In the genomic region with DNA sequence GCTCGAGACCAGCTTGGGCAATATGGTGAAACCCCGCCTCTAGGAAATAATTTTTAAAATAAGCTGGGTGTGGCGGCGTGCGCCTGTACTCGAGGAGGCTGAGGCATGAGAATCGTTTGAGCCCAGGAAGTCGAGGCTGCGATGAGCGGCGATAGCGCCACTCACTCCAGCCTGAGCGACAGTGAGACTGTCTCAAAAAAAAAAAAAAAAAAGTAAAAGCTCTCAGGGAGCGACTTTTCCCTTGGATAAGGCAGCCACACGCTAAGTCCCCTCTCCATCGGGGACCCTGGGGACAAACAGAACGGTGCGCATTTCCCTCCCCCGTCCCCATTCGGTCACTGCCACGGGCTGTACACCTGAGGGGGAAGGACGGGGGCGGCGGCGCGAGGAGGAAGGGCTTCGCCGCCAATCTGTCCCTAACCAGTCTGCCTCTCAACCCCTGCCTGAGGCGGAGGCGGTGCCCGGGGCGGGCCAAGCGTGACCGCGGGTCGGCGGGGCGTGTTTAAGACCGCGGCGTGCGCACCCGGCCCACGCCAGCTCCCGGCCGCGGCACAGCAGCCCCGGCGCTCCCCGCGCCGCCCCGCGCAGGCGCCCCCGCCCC, we compare ENCODE assay signal across 1 cellular context.
TF ChIP-seq lines count a peak whose summit lies in the region.

A gene (plus strand): TSS at position 531 of the 601 bp plus-strand sequence. CDS start 107 bp downstream, outside the sequence.

TF ChIP-seq in HEK293, 187 proteins besides CTCF, POLR2A, EP300 and RAD21 (continued from another document):
- TF ChIP-seq ZSCAN30 (tag by site-specific recombination; IDR thresholded peaks at IDR 0.05) (no peak), ZNF626 (tag by site-specific recombination; IDR thresholded peaks at IDR 0.05) (no peak), ZNF416 (tag by site-specific recombination; IDR thresholded peaks at IDR 0.05) (no peak), ZNF391 (tag by site-specific recombination; IDR thresholded peaks at IDR 0.05; ENCODE audit: borderline replicate concordance, low read depth) (no peak), GLIS1 (tag by site-specific recombination; IDR thresholded peaks at IDR 0.05) (no peak), ZNF366 (tag by site-specific recombination; conservative IDR thresholded peaks at IDR 0.05) (no peak), ZNF248 (tag by site-specific recombination; IDR thresholded peaks at IDR 0.05) (no peak), ZBTB17 (tag by site-specific recombination; IDR thresholded peaks at IDR 0.05) (no peak), ZNF544 (tag by site-specific recombination; IDR thresholded peaks at IDR 0.05) (no peak), ZSCAN16 (tag by site-specific recombination; IDR thresholded peaks at IDR 0.05) (no peak), KLF1 (tag by site-specific recombination; IDR thresholded peaks at IDR 0.05) (peak; percentile 94), HOXD13 (CRISPR knock-in tag; IDR thresholded peaks at IDR 0.05; ENCODE audit: borderline replicate concordance) (no peak), ZNF24 (tag by site-specific recombination; IDR thresholded peaks at IDR 0.05) (no peak), ZFP41 (tag by site-specific recombination; IDR thresholded peaks at IDR 0.05; ENCODE audit: borderline replicate concordance) (no peak), ZNF394 (tag by site-specific recombination; IDR thresholded peaks at IDR 0.05; ENCODE audit: borderline replicate concordance) (no peak), ZIC2 (tag by site-specific recombination; IDR thresholded peaks at IDR 0.05) (no peak), KLF10 (tag by site-specific recombination; IDR thresholded peaks at IDR 0.05) (peak; percentile 32; the same call in 1 of the 2 replicates), BCL11A (tag by site-specific recombination; IDR thresholded peaks at IDR 0.05; ENCODE audit: low read depth) (no peak), KLF7 (tag by site-specific recombination; IDR thresholded peaks at IDR 0.05; ENCODE audit: borderline replicate concordance) (peak; percentile 93; the same call in 1 of the 2 replicates), ZNF837 (tag by site-specific recombination; IDR thresholded peaks at IDR 0.05) (no peak), ZNF707 (tag by site-specific recombination; IDR thresholded peaks at IDR 0.05) (no peak), ZNF426 (tag by site-specific recombination; IDR thresholded peaks at IDR 0.05) (no peak), SETDB1 (IDR thresholded peaks at IDR 0.05; ENCODE audit: insufficient read length, low read length) (no peak), PRDM1 (tag by site-specific recombination; IDR thresholded peaks at IDR 0.05) (peak; percentile 70), HOXC10 (CRISPR knock-in tag; IDR thresholded peaks at IDR 0.05) (no peak), GLI4 (tag by site-specific recombination; IDR thresholded peaks at IDR 0.05) (no peak), ZNF112 (tag by site-specific recombination; IDR thresholded peaks at IDR 0.05) (no peak), ZNF571 (tag by site-specific recombination; IDR thresholded peaks at IDR 0.05) (no peak), ZNF341 (tag by site-specific recombination; IDR thresholded peaks at IDR 0.05; ENCODE audit: low read depth) (peak; percentile 61), ZNF121 (tag by site-specific recombination; IDR thresholded peaks at IDR 0.05) (no peak), ZBTB21 (tag by site-specific recombination; IDR thresholded peaks at IDR 0.05) (no peak), ZSCAN23 (tag by site-specific recombination; IDR thresholded peaks at IDR 0.05) (no peak)
- TF ChIP-seq, protein P1, sequence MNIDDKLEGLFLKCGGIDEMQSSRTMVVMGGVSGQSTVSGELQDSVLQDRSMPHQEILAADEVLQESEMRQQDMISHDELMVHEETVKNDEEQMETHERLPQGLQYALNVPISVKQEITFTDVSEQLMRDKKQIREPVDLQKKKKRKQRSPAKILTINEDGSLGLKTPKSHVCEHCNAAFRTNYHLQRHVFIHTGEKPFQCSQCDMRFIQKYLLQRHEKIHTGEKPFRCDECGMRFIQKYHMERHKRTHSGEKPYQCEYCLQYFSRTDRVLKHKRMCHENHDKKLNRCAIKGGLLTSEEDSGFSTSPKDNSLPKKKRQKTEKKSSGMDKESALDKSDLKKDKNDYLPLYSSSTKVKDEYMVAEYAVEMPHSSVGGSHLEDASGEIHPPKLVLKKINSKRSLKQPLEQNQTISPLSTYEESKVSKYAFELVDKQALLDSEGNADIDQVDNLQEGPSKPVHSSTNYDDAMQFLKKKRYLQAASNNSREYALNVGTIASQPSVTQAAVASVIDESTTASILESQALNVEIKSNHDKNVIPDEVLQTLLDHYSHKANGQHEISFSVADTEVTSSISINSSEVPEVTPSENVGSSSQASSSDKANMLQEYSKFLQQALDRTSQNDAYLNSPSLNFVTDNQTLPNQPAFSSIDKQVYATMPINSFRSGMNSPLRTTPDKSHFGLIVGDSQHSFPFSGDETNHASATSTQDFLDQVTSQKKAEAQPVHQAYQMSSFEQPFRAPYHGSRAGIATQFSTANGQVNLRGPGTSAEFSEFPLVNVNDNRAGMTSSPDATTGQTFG (tag by site-specific recombination; IDR thresholded peaks at IDR 0.05; ENCODE audit: borderline replicate concordance) = no peak
- TF ChIP-seq, protein P2, sequence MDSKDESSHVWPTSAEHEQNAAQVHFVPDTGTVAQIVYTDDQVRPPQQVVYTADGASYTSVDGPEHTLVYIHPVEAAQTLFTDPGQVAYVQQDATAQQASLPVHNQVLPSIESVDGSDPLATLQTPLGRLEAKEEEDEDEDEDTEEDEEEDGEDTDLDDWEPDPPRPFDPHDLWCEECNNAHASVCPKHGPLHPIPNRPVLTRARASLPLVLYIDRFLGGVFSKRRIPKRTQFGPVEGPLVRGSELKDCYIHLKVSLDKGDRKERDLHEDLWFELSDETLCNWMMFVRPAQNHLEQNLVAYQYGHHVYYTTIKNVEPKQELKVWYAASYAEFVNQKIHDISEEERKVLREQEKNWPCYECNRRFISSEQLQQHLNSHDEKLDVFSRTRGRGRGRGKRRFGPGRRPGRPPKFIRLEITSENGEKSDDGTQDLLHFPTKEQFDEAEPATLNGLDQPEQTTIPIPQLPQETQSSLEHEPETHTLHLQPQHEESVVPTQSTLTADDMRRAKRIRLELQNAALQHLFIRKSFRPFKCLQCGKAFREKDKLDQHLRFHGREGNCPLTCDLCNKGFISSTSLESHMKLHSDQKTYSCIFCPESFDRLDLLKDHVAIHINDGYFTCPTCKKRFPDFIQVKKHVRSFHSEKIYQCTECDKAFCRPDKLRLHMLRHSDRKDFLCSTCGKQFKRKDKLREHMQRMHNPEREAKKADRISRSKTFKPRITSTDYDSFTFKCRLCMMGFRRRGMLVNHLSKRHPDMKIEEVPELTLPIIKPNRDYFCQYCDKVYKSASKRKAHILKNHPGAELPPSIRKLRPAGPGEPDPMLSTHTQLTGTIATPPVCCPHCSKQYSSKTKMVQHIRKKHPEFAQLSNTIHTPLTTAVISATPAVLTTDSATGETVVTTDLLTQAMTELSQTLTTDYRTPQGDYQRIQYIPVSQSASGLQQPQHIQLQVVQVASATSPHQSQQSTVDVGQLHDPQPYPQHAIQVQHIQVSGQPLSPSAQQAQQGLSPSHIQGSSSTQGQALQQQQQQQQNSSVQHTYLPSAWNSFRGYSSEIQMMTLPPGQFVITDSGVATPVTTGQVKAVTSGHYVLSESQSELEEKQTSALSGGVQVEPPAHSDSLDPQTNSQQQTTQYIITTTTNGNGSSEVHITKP (tag by site-specific recombination; IDR thresholded peaks at IDR 0.05) = peak; percentile 63; the same call in 1 of the 2 replicates
- TF ChIP-seq, protein P3, sequence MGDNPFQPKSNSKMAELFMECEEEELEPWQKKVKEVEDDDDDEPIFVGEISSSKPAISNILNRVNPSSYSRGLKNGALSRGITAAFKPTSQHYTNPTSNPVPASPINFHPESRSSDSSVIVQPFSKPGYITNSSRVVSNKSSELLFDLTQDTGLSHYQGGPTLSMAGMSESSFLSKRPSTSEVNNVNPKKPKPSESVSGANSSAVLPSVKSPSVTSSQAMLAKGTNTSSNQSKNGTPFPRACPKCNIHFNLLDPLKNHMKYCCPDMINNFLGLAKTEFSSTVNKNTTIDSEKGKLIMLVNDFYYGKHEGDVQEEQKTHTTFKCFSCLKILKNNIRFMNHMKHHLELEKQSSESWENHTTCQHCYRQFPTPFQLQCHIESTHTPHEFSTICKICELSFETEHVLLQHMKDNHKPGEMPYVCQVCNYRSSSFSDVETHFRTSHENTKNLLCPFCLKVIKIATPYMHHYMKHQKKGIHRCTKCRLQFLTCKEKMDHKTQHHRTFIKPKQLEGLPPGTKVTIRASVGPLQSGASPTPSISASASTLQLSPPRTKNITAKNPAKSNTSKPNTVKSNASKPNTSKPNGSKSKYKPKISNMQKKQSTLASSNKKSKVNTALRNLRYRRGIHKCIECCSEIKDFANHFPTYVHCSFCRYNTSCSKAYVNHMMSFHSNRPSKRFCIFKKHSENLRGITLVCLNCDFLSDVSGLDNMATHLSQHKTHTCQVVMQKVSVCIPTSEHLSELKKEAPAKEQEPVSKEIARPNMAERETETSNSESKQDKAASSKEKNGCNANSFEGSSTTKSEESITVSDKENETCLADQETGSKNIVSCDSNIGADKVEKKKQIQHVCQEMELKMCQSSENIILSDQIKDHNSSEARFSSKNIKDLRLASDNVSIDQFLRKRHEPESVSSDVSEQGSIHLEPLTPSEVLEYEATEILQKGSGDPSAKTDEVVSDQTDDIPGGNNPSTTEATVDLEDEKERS (tag by site-specific recombination; IDR thresholded peaks at IDR 0.05) = no peak
- TF ChIP-seq, protein P4, sequence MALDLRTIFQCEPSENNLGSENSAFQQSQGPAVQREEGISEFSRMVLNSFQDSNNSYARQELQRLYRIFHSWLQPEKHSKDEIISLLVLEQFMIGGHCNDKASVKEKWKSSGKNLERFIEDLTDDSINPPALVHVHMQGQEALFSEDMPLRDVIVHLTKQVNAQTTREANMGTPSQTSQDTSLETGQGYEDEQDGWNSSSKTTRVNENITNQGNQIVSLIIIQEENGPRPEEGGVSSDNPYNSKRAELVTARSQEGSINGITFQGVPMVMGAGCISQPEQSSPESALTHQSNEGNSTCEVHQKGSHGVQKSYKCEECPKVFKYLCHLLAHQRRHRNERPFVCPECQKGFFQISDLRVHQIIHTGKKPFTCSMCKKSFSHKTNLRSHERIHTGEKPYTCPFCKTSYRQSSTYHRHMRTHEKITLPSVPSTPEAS (tag by site-specific recombination; IDR thresholded peaks at IDR 0.05) = no peak
- TF ChIP-seq, protein P5, sequence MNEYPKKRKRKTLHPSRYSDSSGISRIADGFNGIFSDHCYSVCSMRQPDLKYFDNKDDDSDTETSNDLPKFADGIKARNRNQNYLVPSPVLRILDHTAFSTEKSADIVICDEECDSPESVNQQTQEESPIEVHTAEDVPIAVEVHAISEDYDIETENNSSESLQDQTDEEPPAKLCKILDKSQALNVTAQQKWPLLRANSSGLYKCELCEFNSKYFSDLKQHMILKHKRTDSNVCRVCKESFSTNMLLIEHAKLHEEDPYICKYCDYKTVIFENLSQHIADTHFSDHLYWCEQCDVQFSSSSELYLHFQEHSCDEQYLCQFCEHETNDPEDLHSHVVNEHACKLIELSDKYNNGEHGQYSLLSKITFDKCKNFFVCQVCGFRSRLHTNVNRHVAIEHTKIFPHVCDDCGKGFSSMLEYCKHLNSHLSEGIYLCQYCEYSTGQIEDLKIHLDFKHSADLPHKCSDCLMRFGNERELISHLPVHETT (tag by site-specific recombination; IDR thresholded peaks at IDR 0.05) = no peak
- TF ChIP-seq, protein P6, sequence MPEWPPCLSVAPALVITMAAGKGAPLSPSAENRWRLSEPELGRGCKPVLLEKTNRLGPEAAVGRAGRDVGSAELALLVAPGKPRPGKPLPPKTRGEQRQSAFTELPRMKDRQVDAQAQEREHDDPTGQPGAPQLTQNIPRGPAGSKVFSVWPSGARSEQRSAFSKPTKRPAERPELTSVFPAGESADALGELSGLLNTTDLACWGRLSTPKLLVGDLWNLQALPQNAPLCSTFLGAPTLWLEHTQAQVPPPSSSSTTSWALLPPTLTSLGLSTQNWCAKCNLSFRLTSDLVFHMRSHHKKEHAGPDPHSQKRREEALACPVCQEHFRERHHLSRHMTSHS (tag by site-specific recombination; IDR thresholded peaks at IDR 0.05) = no peak
- TF ChIP-seq, protein P7, sequence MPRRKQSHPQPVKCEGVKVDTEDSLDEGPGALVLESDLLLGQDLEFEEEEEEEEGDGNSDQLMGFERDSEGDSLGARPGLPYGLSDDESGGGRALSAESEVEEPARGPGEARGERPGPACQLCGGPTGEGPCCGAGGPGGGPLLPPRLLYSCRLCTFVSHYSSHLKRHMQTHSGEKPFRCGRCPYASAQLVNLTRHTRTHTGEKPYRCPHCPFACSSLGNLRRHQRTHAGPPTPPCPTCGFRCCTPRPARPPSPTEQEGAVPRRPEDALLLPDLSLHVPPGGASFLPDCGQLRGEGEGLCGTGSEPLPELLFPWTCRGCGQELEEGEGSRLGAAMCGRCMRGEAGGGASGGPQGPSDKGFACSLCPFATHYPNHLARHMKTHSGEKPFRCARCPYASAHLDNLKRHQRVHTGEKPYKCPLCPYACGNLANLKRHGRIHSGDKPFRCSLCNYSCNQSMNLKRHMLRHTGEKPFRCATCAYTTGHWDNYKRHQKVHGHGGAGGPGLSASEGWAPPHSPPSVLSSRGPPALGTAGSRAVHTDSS (tag by site-specific recombination; IDR thresholded peaks at IDR 0.05) = no peak
- TF ChIP-seq, protein P8, sequence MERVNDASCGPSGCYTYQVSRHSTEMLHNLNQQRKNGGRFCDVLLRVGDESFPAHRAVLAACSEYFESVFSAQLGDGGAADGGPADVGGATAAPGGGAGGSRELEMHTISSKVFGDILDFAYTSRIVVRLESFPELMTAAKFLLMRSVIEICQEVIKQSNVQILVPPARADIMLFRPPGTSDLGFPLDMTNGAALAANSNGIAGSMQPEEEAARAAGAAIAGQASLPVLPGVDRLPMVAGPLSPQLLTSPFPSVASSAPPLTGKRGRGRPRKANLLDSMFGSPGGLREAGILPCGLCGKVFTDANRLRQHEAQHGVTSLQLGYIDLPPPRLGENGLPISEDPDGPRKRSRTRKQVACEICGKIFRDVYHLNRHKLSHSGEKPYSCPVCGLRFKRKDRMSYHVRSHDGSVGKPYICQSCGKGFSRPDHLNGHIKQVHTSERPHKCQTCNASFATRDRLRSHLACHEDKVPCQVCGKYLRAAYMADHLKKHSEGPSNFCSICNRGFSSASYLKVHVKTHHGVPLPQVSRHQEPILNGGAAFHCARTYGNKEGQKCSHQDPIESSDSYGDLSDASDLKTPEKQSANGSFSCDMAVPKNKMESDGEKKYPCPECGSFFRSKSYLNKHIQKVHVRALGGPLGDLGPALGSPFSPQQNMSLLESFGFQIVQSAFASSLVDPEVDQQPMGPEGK (tag by site-specific recombination; IDR thresholded peaks at IDR 0.05) = peak; percentile 61
TF ChIP-seq in HEK293: peak in this region for 23.
